Comparison of ENCODE assay signal across 11 cellular contexts in genomic region chr4:68249434-68249833, GRCh38. TPM values are rescaled to one million over a fixed set of nuclear protein-coding genes. Genes with fewer than 3 reads are reported as not detected.
A peak's percentile ranks its signal among the peaks of the same experiment; 100 is the strongest.
DNase-seq lines count a peak whose midpoint lies in the region; ATAC-seq and TF ChIP-seq lines count a peak whose summit lies in the region.
"Had no signal": no experiment of that assay in that cellular context is flagged by ENCODE, and none has a peak within 500 bp of the region (broad histone marks: within the 10 kb centered on the region; RNA-seq: fewer than 3 reads in every experiment).

No MANE protein-coding gene starts in this region.

- H3K9me3 Mint-ChIP-seq in activated CD8-positive, alpha-beta T cell treated with anti-CD3 and anti-CD28 coated beads for 36 hours, result peaks cover 2% of the 10 kb centered on the region
- H3K9me3 Mint-ChIP-seq in activated CD8-positive, alpha-beta T cell treated with anti-CD3 and anti-CD28 coated beads, Interleukin-2, amount 10 ng/mL, durations not matched to agents 7 days and 5 days (ENCODE audit: insufficient read depth), result no peaks in the 10 kb centered on the region
- H3K9me3 Mint-ChIP-seq in GM23338 (no peaks in the 10 kb centered on the region), mesothelial cell of epicardium (no peaks in the 10 kb centered on the region)
- H3K9me3 Mint-ChIP-seq: effector memory CD8-positive, alpha-beta T cell had no signal

- H3K27me3 Mint-ChIP-seq in activated CD8-positive, alpha-beta T cell treated with anti-CD3 and anti-CD28 coated beads for 36 hours, result peaks cover 25% of the 10 kb centered on the region
- H3K27me3 Mint-ChIP-seq in activated CD8-positive, alpha-beta T cell treated with anti-CD3 and anti-CD28 coated beads, Interleukin-2, amount 10 ng/mL, durations not matched to agents 7 days and 5 days (ENCODE audit: low read depth), result peaks cover 2% of the 10 kb centered on the region
- H3K27me3 Mint-ChIP-seq in GM23338 (ENCODE audit: insufficient read depth, low read depth, poor library complexity), result peaks cover 2% of the 10 kb centered on the region
- no peaks in the 10 kb centered on the region for H3K27me3 Mint-ChIP-seq in mesothelial cell of epicardium (ENCODE audit: low read depth)

- H3K36me3 Mint-ChIP-seq in activated CD8-positive, alpha-beta T cell treated with anti-CD3 and anti-CD28 coated beads for 36 hours (ENCODE audit: low read depth), result peaks cover 2% of the 10 kb centered on the region
- no peaks in the 10 kb centered on the region for H3K36me3 Mint-ChIP-seq in activated CD8-positive, alpha-beta T cell treated with anti-CD3 and anti-CD28 coated beads, Interleukin-2, amount 10 ng/mL, durations not matched to agents 7 days and 5 days (ENCODE audit: low read depth)
- H3K36me3 Mint-ChIP-seq in GM23338 (ENCODE audit: low read depth) (no peaks in the 10 kb centered on the region), mesothelial cell of epicardium (no peaks in the 10 kb centered on the region)

- no peaks in the 10 kb centered on the region for H3K79me2 ChIP-seq in GM23338 (replicated peaks; ENCODE audit: insufficient read depth)

- DNase-seq in activated CD8-positive, alpha-beta T cell treated with anti-CD3 and anti-CD28 coated beads for 36 hours, result peak; percentile 20
- DNase-seq in activated CD8-positive, alpha-beta T cell treated with anti-CD3 and anti-CD28 coated beads, Interleukin-2, amount 10 ng/mL, durations not matched to agents 7 days and 5 days, result no peak
- no peak for DNase-seq in GM23338 (ENCODE audit: low spot score)
- no peak for DNase-seq in mesothelial cell of epicardium (ENCODE audit: low spot score in 2 of 2, unreplicated experiment in 2 of 2)
- no peak for DNase-seq in posterior vena cava (ENCODE audit: low spot score)
- DNase-seq in COLO668 (lab: John Stamatoyannopoulos, UW; ENCODE audit: unreplicated experiment), result no peak
- no peak for DNase-seq in KG1 (lab: John Stamatoyannopoulos, UW)
- DNase-seq: effector memory CD8-positive, alpha-beta T cell had no signal

- H3K4me1 ChIP-seq in GM23338 (ENCODE audit: insufficient read depth), result no peaks in the 10 kb centered on the region

- H3K36me3 ChIP-seq in GM23338 (ENCODE audit: insufficient read depth), result no peaks in the 10 kb centered on the region

- H3K4me2 ChIP-seq in GM23338, result no peak overlapping the region

- no peak for TF ChIP-seq CTCF in activated CD8-positive, alpha-beta T cell treated with anti-CD3 and anti-CD28 coated beads for 36 hours (IDR thresholded peaks at IDR 0.05)
- TF ChIP-seq CTCF in GM23338 (conservative IDR thresholded peaks at IDR 0.05; ENCODE audit: low read depth in 2 of 2) (no peak), mesothelial cell of epicardium (IDR thresholded peaks at IDR 0.05; ENCODE audit: unreplicated experiment) (no peak)

- ATAC-seq in activated CD8-positive, alpha-beta T cell treated with anti-CD3 and anti-CD28 coated beads for 36 hours, result peak; percentile 94
- no peak for ATAC-seq in activated CD8-positive, alpha-beta T cell treated with anti-CD3 and anti-CD28 coated beads, Interleukin-2, amount 10 ng/mL, durations not matched to agents 7 days and 5 days
- no peak for ATAC-seq in GM23338
- peak; percentile 71 for ATAC-seq in HG03521 (IDR thresholded peaks at IDR 0.05; ENCODE audit: unreplicated experiment)
- ATAC-seq: effector memory CD8-positive, alpha-beta T cell had no signal

- H3K4me3 ChIP-seq in GM23338, result no peak overlapping the region

- H3K27me3 ChIP-seq in GM23338 (ENCODE audit: insufficient read depth), result no peaks in the 10 kb centered on the region

- H3K4me3 Mint-ChIP-seq in activated CD8-positive, alpha-beta T cell treated with anti-CD3 and anti-CD28 coated beads for 36 hours, result peak overlapping the region; percentile 18
- no peak overlapping the region for H3K4me3 Mint-ChIP-seq in activated CD8-positive, alpha-beta T cell treated with anti-CD3 and anti-CD28 coated beads, Interleukin-2, amount 10 ng/mL, durations not matched to agents 7 days and 5 days
- H3K4me3 Mint-ChIP-seq in GM23338 (no peak overlapping the region), mesothelial cell of epicardium (no peak overlapping the region)
- H3K4me3 Mint-ChIP-seq: effector memory CD8-positive, alpha-beta T cell had no signal

- no peaks in the 10 kb centered on the region for H3K9me2 ChIP-seq in GM23338 (ENCODE audit: insufficient read depth)

- H3K27ac ChIP-seq in GM23338 (ENCODE audit: low read depth), result no peak overlapping the region

- CTCF ChIA-PET in activated CD8-positive, alpha-beta T cell treated with anti-CD3 and anti-CD28 coated beads for 36 hours (lab: Charles Lee), result interaction anchor here (1.1 kb wide), 1 partner anchor 8 kb away, joined by 4 read pairs; no protein-coding TSS in a partner anchor
- CTCF ChIA-PET in activated CD8-positive, alpha-beta T cell treated with anti-CD3 and anti-CD28 coated beads, Interleukin-2, amount 10 ng/mL, durations not matched to agents 7 days and 5 days (lab: Charles Lee), result no interaction called here

- POLR2A ChIA-PET in activated CD8-positive, alpha-beta T cell treated with anti-CD3 and anti-CD28 coated beads for 36 hours (lab: Charles Lee), result no interaction called here
- POLR2A ChIA-PET in activated CD8-positive, alpha-beta T cell treated with anti-CD3 and anti-CD28 coated beads, Interleukin-2, amount 10 ng/mL, durations not matched to agents 7 days and 5 days (lab: Charles Lee), result no interaction called here

- intact Hi-C loops in activated CD8-positive, alpha-beta T cell treated with anti-CD3 and anti-CD28 coated beads for 36 hours (cut with micrococcal nuclease), result no loop called here
- intact Hi-C loops in posterior vena cava (cut with DNase I), result no loop called here

- peaks cover 18% of the 10 kb centered on the region for H3K4me1 Mint-ChIP-seq in activated CD8-positive, alpha-beta T cell treated with anti-CD3 and anti-CD28 coated beads for 36 hours (ENCODE audit: low read depth)
- H3K4me1 Mint-ChIP-seq in activated CD8-positive, alpha-beta T cell treated with anti-CD3 and anti-CD28 coated beads, Interleukin-2, amount 10 ng/mL, durations not matched to agents 7 days and 5 days (ENCODE audit: low read depth), result no peaks in the 10 kb centered on the region
- no peaks in the 10 kb centered on the region for H3K4me1 Mint-ChIP-seq in GM23338
- peaks cover 5% of the 10 kb centered on the region for H3K4me1 Mint-ChIP-seq in mesothelial cell of epicardium

- no peaks in the 10 kb centered on the region for H4K20me1 ChIP-seq in GM23338 (replicated peaks; ENCODE audit: insufficient read depth)

- H3F3A ChIP-seq in GM23338 (replicated peaks; ENCODE audit: low read depth), result no peaks in the 10 kb centered on the region

- H3K27ac Mint-ChIP-seq in activated CD8-positive, alpha-beta T cell treated with anti-CD3 and anti-CD28 coated beads for 36 hours, result peak overlapping the region; percentile 91
- no peak overlapping the region for H3K27ac Mint-ChIP-seq in activated CD8-positive, alpha-beta T cell treated with anti-CD3 and anti-CD28 coated beads, Interleukin-2, amount 10 ng/mL, durations not matched to agents 7 days and 5 days
- H3K27ac Mint-ChIP-seq in GM23338 (no peak overlapping the region), mesothelial cell of epicardium (peak overlapping the region; percentile 6)
- H3K27ac Mint-ChIP-seq: effector memory CD8-positive, alpha-beta T cell had no signal

- peak overlapping the region; percentile 24; the same call in 1 of the 2 replicates for H2AFZ ChIP-seq in GM23338

TF ChIP-seq in GM23338, 12 proteins besides CTCF, POLR2A, EP300 and RAD21:
- TF ChIP-seq EZH2phosphoT487 (IDR thresholded peaks at IDR 0.05; ENCODE audit: unreplicated experiment) (no peak), ETS1 (IDR thresholded peaks at IDR 0.05) (no peak), POLR2AphosphoS5 (IDR thresholded peaks at IDR 0.05; ENCODE audit: low read depth) (no peak), REST (IDR thresholded peaks at IDR 0.05; ENCODE audit: unreplicated experiment) (no peak)

RNA-seq across cellular contexts. Expression of gene TMPRSS11B, which starts 3.9 kb away (rescaled TPM):
- total RNA-seq in activated CD8-positive, alpha-beta T cell treated with anti-CD3 and anti-CD28 coated beads for 36 hours, result not detected
- not detected for total RNA-seq in activated CD8-positive, alpha-beta T cell treated with anti-CD3 and anti-CD28 coated beads, Interleukin-2, amount 10 ng/mL, durations not matched to agents 7 days and 5 days
- not detected in 2 replicates for total RNA-seq in GM23338 (2014; rRNA removed; shearing (Covaris generic))
- polyA plus RNA-seq in GM23338 (2016; fragmentation: Nextera tagmentation; extraction: Ambion mirVana), result not detected in 2 replicates
- not detected in 3 replicates for total RNA-seq in mesothelial cell of epicardium
- total RNA-seq in posterior vena cava, result not detected
- total RNA-seq: liver, RPMI7951 had no signal

Comparison
In these comparisons a context has a peak if more than half of its experiments do, and no peak if none do; other contexts are left out.
1. ATAC-seq: peak in activated CD8-positive, alpha-beta T cell treated with anti-CD3 and anti-CD28 coated beads for 36 hours (single experiment) and HG03521 (single experiment); none in activated CD8-positive, alpha-beta T cell treated with anti-CD3 and anti-CD28 coated beads, Interleukin-2, amount 10 ng/mL, durations not matched to agents 7 days and 5 days (single experiment) and GM23338 (single experiment).
2. H3K27ac Mint-ChIP-seq: peak in activated CD8-positive, alpha-beta T cell treated with anti-CD3 and anti-CD28 coated beads for 36 hours (single experiment) and mesothelial cell of epicardium (single experiment); none in activated CD8-positive, alpha-beta T cell treated with anti-CD3 and anti-CD28 coated beads, Interleukin-2, amount 10 ng/mL, durations not matched to agents 7 days and 5 days (single experiment) and GM23338 (single experiment).